10 cellular contexts compared by ENCODE assay signal in genomic region chr11:116731097-116731761, GRCh38. TPM values are rescaled to one million over a fixed set of nuclear protein-coding genes. Genes with fewer than 3 reads are reported as not detected.
DNase-seq lines count a peak whose midpoint lies in the region; ATAC-seq and TF ChIP-seq lines count a peak whose summit lies in the region.
"Had no signal": no experiment of that assay in that cellular context is flagged by ENCODE, and none has a peak within 500 bp of the region (broad histone marks: within the 10 kb centered on the region; RNA-seq: fewer than 3 reads in every experiment).

No MANE protein-coding gene starts in this region.

- H3K36me3 ChIP-seq in hepatocyte (replicated peaks; ENCODE audit: insufficient read depth, low read depth) (no peaks in the 10 kb centered on the region), gastrocnemius medialis (no peaks in the 10 kb centered on the region)
- H3K36me3 ChIP-seq: pancreas had no signal

- H3K4me1 ChIP-seq in hepatocyte (ENCODE audit: insufficient read depth): no peaks in the 10 kb centered on the region
- peaks cover 11 to 14% of the 10 kb centered on the region in 2 donors for H3K4me1 ChIP-seq in gastrocnemius medialis
- H3K4me1 ChIP-seq: pancreas had no signal

- no peaks in the 10 kb centered on the region for H3K9me3 Mint-ChIP-seq in HFFc6

- DNase-seq in NCI-H1092 treated with DMSO at 0.1 percent for 48 hours (lab: John Stamatoyannopoulos, UW) (peak; percentile 73), hepatocyte (ENCODE audit: low spot score) (peak; percentile 31), gastrocnemius medialis (peak; percentile 48 to 75), HFFc6 (no peak), MV-4-11 (lab: John Stamatoyannopoulos, UW) (no peak)
- DNase-seq: T1000 had no signal

- no peaks in the 10 kb centered on the region for H4K20me1 ChIP-seq in hepatocyte (ENCODE audit: insufficient read depth, poor library complexity, severe bottlenecking)

- 41% methylated on average over 11 of the region's 11 CpGs for WGBS in hepatocyte (ENCODE audit: low lambda C conversion rate, missing lambda C conversion rate)

- in situ Hi-C loops in gastrocnemius medialis (cut with MboI; ENCODE audit: low sequenced_read_pairs in 4 of 4): no loop called here

- no peaks in the 10 kb centered on the region for H3K79me2 ChIP-seq in hepatocyte

- intact Hi-C loops in gastrocnemius medialis (cut with DNase I; ENCODE audit: low total_unique reads): no loop called here

- no peaks in the 10 kb centered on the region for H3K9me3 ChIP-seq in hepatocyte (ENCODE audit: low read depth)
- H3K9me3 ChIP-seq in gastrocnemius medialis: no peaks in the 10 kb centered on the region
- H3K9me3 ChIP-seq: pancreas had no signal

- H3K4me2 ChIP-seq in hepatocyte: no peak overlapping the region

- H3K27ac ChIP-seq in angular gyrus (ENCODE audit: low read depth, low read length) (peak overlapping the region; percentile 89), hepatocyte (no peak overlapping the region), gastrocnemius medialis (no peak overlapping the region)
- H3K27ac ChIP-seq: pancreas had no signal

- H3K4me3 ChIP-seq in hepatocyte: no peak overlapping the region
- H3K4me3 ChIP-seq in gastrocnemius medialis: no peak overlapping the region
- H3K4me3 ChIP-seq: pancreas had no signal

- peaks cover 6% of the 10 kb centered on the region for H3K4me1 Mint-ChIP-seq in HFFc6 (ENCODE audit: low read depth)

- TF ChIP-seq POLR2A in gastrocnemius medialis (IDR thresholded peaks at IDR 0.05): no peak

- ATAC-seq in gastrocnemius medialis (peak; percentile 83 to 88), GM19324 (IDR thresholded peaks at IDR 0.05; ENCODE audit: low FRiP score, unreplicated experiment) (no peak), GM18498 (IDR thresholded peaks at IDR 0.05; ENCODE audit: unreplicated experiment) (no peak)
- ATAC-seq: pancreas had no signal

- TF ChIP-seq CTCF in hepatocyte (IDR thresholded peaks at IDR 0.05; ENCODE audit: poor library complexity) (no peak), gastrocnemius medialis (IDR thresholded peaks at IDR 0.05 in 4 of 5, conservative IDR thresholded peaks at IDR 0.05 in 1 of 5) (peak in 2 of 5 experiments; percentile 14 to 36), HFFc6 (IDR thresholded peaks at IDR 0.05) (no peak)

- H2AFZ ChIP-seq in hepatocyte: no peak overlapping the region

- H3K36me3 Mint-ChIP-seq in HFFc6 (ENCODE audit: low read depth): no peaks in the 10 kb centered on the region

- H3K9me2 ChIP-seq in hepatocyte (replicated peaks; ENCODE audit: insufficient read depth): no peaks in the 10 kb centered on the region

- H3K27me3 ChIP-seq in hepatocyte (peaks cover 5% of the 10 kb centered on the region), gastrocnemius medialis (no peaks in the 10 kb centered on the region)
- H3K27me3 ChIP-seq: pancreas had no signal

- H3K27me3 Mint-ChIP-seq in HFFc6 (ENCODE audit: insufficient read depth): peaks cover 34% of the 10 kb centered on the region

- no peak overlapping the region for H3K4me3 Mint-ChIP-seq in HFFc6

- H3K27ac Mint-ChIP-seq in HFFc6: no peak overlapping the region

RNA-seq across cellular contexts. Expression of gene BUD13, which starts 41.6 kb away (rescaled TPM):
- total RNA-seq in hepatocyte (11.8 and 12.6 TPM in 2 replicates), gastrocnemius medialis (10 to 100 TPM in 3 of 4 donors, 1 to 10 TPM in 1; 9.0 to 14.1 (median 12.3) TPM)
- polyA plus RNA-seq in hepatocyte: 9.9 and 11.1 TPM in 2 replicates
- total RNA-seq in HFFc6 (2021; fragmentation: NEBNext Ultra II Directional; extraction: Animal tissue kit (Norgen Biotek cat#: 25700)): 10 to 100 TPM in 5 of 6 experiments, 1 to 10 TPM in 1; 9.1 to 14.3 (median 13.2) TPM

RNA-seq across cellular contexts. Expression of gene ZPR1, which starts 56.6 kb away (rescaled TPM):
- total RNA-seq in hepatocyte: 38.3 and 38.6 TPM in 2 replicates
- polyA plus RNA-seq in hepatocyte: 50.1 and 53.3 TPM in 2 replicates
- total RNA-seq in gastrocnemius medialis: 10 to 100 TPM; 43.3 to 82.5 (median 56.9) TPM
- total RNA-seq in HFFc6 (2021; fragmentation: NEBNext Ultra II Directional; extraction: Animal tissue kit (Norgen Biotek cat#: 25700)): 10 to 100 TPM; 55.9 to 71.8 (median 64.4) TPM

Comparison
In these comparisons a context has a peak if more than half of its experiments do, and no peak if none do; other contexts are left out.
1. DNase-seq: peak in NCI-H1092 treated with DMSO at 0.1 percent for 48 hours (single experiment), hepatocyte (single experiment) and gastrocnemius medialis (2 of 2); none in HFFc6 (single experiment) and MV-4-11 (single experiment).
2. ATAC-seq: peak in gastrocnemius medialis (2 of 2); none in GM19324 (single experiment) and GM18498 (single experiment).